Comparison of ENCODE assay signal across 2 cellular contexts in the genomic region with DNA sequence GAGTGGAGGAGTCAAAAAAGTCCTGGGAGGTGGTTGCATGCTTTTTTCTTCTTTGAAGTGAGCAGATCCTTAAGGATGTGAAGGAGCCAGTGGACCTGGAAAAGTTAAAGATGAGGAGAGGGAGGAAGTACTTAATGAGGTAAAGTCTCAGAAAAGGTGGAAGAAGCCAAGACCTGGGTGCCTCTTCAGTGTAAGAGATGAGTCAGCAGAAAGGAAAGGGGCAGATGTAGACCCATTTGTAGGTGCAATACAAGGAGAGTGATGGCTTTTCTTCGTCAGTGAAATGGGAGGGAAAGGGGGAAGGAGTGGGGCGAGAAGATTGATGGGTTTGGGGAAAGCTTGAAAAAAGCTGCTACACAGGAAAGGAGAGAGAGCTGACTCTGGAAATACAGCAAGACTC.
TF ChIP-seq lines count a peak whose summit lies in the region.

No MANE protein-coding gene starts in this region.

TF ChIP-seq in HepG2, 621 proteins besides CTCF, POLR2A, EP300 and RAD21 (continued from another document):
- TF ChIP-seq ZBTB43 (CRISPR knock-in tag; conservative IDR thresholded peaks at IDR 0.05) (no peak), SOX5 (CRISPR knock-in tag; IDR thresholded peaks at IDR 0.05; ENCODE audit: borderline replicate concordance) (no peak), ZNF749 (CRISPR knock-in tag; IDR thresholded peaks at IDR 0.05; ENCODE audit: borderline replicate concordance) (no peak), MYNN (CRISPR knock-in tag; IDR thresholded peaks at IDR 0.05; ENCODE audit: low read depth) (no peak), JDP2 (CRISPR knock-in tag; IDR thresholded peaks at IDR 0.05; ENCODE audit: borderline replicate concordance) (no peak), DDIT3 (CRISPR knock-in tag; IDR thresholded peaks at IDR 0.05) (no peak), MAFK (conservative IDR thresholded peaks at IDR 0.05 in 1 of 2, IDR thresholded peaks at IDR 0.05 in 1 of 2; ENCODE audit: low read length in 2 of 2) (peak; percentile 83 to 91), MAFF (IDR thresholded peaks at IDR 0.05; ENCODE audit: low read depth, low read length) (peak; percentile 87), HCFC1 (IDR thresholded peaks at IDR 0.05; ENCODE audit: low read depth, low read length) (no peak)
- TF ChIP-seq, protein P1, sequence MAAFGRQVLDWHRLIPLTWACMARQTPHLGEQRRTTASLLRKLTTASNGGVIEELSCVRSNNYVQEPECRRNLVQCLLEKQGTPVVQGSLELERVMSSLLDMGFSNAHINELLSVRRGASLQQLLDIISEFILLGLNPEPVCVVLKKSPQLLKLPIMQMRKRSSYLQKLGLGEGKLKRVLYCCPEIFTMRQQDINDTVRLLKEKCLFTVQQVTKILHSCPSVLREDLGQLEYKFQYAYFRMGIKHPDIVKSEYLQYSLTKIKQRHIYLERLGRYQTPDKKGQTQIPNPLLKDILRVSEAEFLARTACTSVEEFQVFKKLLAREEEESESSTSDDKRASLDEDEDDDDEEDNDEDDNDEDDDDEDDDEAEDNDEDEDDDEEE (CRISPR knock-in tag; IDR thresholded peaks at IDR 0.05), result no peak
- TF ChIP-seq, protein P2, sequence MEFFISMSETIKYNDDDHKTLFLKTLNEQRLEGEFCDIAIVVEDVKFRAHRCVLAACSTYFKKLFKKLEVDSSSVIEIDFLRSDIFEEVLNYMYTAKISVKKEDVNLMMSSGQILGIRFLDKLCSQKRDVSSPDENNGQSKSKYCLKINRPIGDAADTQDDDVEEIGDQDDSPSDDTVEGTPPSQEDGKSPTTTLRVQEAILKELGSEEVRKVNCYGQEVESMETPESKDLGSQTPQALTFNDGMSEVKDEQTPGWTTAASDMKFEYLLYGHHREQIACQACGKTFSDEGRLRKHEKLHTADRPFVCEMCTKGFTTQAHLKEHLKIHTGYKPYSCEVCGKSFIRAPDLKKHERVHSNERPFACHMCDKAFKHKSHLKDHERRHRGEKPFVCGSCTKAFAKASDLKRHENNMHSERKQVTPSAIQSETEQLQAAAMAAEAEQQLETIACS (CRISPR knock-in tag; IDR thresholded peaks at IDR 0.05), result no peak
- TF ChIP-seq, protein P3, sequence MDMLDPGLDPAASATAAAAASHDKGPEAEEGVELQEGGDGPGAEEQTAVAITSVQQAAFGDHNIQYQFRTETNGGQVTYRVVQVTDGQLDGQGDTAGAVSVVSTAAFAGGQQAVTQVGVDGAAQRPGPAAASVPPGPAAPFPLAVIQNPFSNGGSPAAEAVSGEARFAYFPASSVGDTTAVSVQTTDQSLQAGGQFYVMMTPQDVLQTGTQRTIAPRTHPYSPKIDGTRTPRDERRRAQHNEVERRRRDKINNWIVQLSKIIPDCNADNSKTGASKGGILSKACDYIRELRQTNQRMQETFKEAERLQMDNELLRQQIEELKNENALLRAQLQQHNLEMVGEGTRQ (IDR thresholded peaks at IDR 0.05; ENCODE audit: low read depth, low read length), result no peak
- TF ChIP-seq, protein P3 (CRISPR knock-in tag; IDR thresholded peaks at IDR 0.05; ENCODE audit: borderline replicate concordance), result no peak
- TF ChIP-seq, protein P4, sequence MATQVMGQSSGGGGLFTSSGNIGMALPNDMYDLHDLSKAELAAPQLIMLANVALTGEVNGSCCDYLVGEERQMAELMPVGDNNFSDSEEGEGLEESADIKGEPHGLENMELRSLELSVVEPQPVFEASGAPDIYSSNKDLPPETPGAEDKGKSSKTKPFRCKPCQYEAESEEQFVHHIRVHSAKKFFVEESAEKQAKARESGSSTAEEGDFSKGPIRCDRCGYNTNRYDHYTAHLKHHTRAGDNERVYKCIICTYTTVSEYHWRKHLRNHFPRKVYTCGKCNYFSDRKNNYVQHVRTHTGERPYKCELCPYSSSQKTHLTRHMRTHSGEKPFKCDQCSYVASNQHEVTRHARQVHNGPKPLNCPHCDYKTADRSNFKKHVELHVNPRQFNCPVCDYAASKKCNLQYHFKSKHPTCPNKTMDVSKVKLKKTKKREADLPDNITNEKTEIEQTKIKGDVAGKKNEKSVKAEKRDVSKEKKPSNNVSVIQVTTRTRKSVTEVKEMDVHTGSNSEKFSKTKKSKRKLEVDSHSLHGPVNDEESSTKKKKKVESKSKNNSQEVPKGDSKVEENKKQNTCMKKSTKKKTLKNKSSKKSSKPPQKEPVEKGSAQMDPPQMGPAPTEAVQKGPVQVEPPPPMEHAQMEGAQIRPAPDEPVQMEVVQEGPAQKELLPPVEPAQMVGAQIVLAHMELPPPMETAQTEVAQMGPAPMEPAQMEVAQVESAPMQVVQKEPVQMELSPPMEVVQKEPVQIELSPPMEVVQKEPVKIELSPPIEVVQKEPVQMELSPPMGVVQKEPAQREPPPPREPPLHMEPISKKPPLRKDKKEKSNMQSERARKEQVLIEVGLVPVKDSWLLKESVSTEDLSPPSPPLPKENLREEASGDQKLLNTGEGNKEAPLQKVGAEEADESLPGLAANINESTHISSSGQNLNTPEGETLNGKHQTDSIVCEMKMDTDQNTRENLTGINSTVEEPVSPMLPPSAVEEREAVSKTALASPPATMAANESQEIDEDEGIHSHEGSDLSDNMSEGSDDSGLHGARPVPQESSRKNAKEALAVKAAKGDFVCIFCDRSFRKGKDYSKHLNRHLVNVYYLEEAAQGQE (IDR thresholded peaks at IDR 0.05; ENCODE audit: borderline replicate concordance in 1 of 2, low read depth in 1 of 2, low read length in 2 of 2), result no peak

TF ChIP-seq in K562, 482 proteins besides CTCF, POLR2A, EP300 and RAD21 (continued from another document):
- TF ChIP-seq PBX2 (CRISPR knock-in tag; IDR thresholded peaks at IDR 0.05; ENCODE audit: low read depth) (no peak), PBX2 (tag; conservative IDR thresholded peaks at IDR 0.05; ENCODE audit: low read depth) (0 out of 2 replicates have a peak, but pooled peaks have one; percentile 10), ZFP36 (IDR thresholded peaks at IDR 0.05; ENCODE audit: low read depth, low read length, partially characterized antibody) (no peak), MAFG (tag; conservative IDR thresholded peaks at IDR 0.05) (peak; percentile 93), MAFF (IDR thresholded peaks at IDR 0.05; ENCODE audit: low read length) (peak; percentile 81), C11orf30 (IDR thresholded peaks at IDR 0.05; ENCODE audit: low read depth) (peak; percentile 94), NFE2 (IDR thresholded peaks at IDR 0.05; ENCODE audit: low read depth) (peak; percentile 58; the same call in 1 of the 2 replicates)
